In the genomic region with DNA sequence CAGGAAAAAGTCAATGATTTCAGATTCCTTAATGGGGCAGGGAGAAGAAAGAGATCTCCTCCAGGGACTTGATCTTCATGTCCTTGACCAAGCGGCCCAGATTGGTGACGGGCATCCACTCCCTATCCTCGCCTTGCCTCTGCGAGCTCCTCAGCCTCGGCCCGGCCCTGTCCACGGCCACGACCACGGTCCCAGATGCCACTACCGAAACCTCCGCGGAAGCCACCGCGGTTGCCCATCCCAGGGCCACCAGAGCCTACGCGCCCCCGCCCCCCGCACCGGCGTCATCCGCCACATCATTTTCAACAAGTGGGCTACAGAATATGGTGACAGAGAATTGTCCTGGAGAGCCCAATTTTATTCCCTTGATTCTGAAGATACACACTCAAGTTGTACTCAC, we compare ENCODE assay signal across 23 cellular contexts.
"Had no signal": no experiment of that assay in that cellular context is flagged by ENCODE, and none has a peak within 500 bp of the region (broad histone marks: within the 10 kb centered on the region; RNA-seq: fewer than 3 reads in every experiment).

No MANE protein-coding gene starts in this region.

- H3K9me3 ChIP-seq: mucosa of descending colon, pancreas, prostate gland, suprapubic skin, thoracic aorta, uterus had no signal

- H3K27ac ChIP-seq: left ventricle myocardium inferior, pancreas, prostate gland, skin epidermis, suprapubic skin, thoracic aorta, tibial artery, uterus had no signal

- H3K36me3 ChIP-seq: left ventricle myocardium inferior, pancreas, prostate gland, suprapubic skin, thoracic aorta, tibial artery, uterus had no signal

- H3K4me3 ChIP-seq: left ventricle myocardium inferior, mucosa of descending colon, pancreas, prostate gland, skin epidermis, suprapubic skin, thoracic aorta, tibial artery, uterus had no signal

- H3K27me3 ChIP-seq: pancreas, suprapubic skin, tibial artery, uterus had no signal

- ATAC-seq: mucosa of descending colon; naive thymus-derived CD4-positive, alpha-beta T cell; natural killer cell treated with Interleukin-12 subunit alpha and Interleukin-12 subunit beta and Interleukin-15 and Interleukin-18, amount 100 ng/mL, for 72 hours; pancreas; right cardiac atrium; sciatic nerve; stimulated activated effector memory CD8-positive, alpha-beta T cell treated with anti-CD3 and anti-CD28 coated beads, Interleukin-12 subunit alpha, Interleukin-12 subunit beta, amount 100 ng/mL, for 72 hours had no signal

- H3K4me1 ChIP-seq: left ventricle myocardium inferior, pancreas, prostate gland, suprapubic skin, tibial artery, uterus had no signal

- FAIRE-seq: islet of Langerhans, pancreas had no signal

- DNase-seq: hypothalamus; immature natural killer cell; left ventricle myocardium inferior; midbrain; mucosa of descending colon; naive thymus-derived CD4-positive, alpha-beta T cell; nucleus accumbens; retina; stimulated activated CD4-positive, alpha-beta T cell treated with anti-CD3 and anti-CD28 coated beads, Interleukin-4, amount 100 ng/mL, for 24 hours; stimulated activated naive CD4-positive, alpha-beta T cell; tibial artery; trophoblast cell; uterus had no signal
